ENCODE assay signal across 26 cellular contexts in the genomic region with DNA sequence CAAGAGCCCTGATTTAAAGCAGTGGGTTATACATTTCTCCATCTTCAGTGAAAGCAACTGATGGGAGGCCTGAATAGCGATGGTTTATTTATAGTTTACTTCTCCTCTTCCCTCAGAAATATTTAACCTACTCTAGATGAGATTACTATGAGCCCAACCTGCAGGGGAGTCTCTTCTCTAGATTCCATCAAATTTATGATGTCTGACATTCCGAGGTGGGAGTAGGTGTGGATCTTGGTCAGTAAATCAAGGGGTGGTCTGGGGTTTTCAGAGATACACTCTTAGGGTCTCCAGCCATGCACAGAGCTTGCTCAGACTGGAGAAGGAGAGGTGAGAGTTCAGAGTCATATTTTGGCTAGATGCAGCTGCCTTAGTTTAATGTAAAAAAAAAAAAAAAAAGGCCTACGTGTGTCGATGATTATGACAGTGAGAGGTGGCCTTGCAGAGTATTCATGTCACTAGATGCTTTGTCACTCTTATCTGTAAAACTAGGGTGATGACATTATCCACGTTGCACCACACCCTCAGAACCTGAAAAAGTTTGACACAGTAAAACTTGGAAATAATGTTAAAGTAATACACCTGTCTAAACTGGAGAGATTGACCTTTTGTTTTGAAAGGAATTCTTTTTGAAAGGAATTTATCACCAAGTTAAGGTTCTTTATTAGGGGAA.
"Had no signal": no experiment of that assay in that cellular context is flagged by ENCODE, and none has a peak within 500 bp of the region (broad histone marks: within the 10 kb centered on the region; RNA-seq: fewer than 3 reads in every experiment).

No MANE protein-coding gene starts in this region.

- H3K9ac ChIP-seq: neural progenitor cell, parathyroid adenoma had no signal

- H3K36me3 ChIP-seq: neutrophil, right lobe of liver had no signal

- H3K27ac Mint-ChIP-seq: naive thymus-derived CD8-positive, alpha-beta T cell; nephron progenitor cell; neural progenitor cell; stimulated activated effector memory CD8-positive, alpha-beta T cell treated with anti-CD3 and anti-CD28 coated beads, Interleukin-12 subunit alpha, Interleukin-12 subunit beta, amount 100 ng/mL, for 72 hours; stimulated activated naive CD8-positive, alpha-beta T cell treated with anti-CD3 and anti-CD28 coated beads, Interleukin-15, Interleukin-2, amounts not matched to agents 100 ng/mL and 50 ng/mL, for 24 hours had no signal

- H3K9me3 ChIP-seq: heart right ventricle, left lung, lower lobe of right lung, neutrophil, psoas muscle, right lobe of liver, tibial nerve, upper lobe of left lung, vagina had no signal

- H3K4me2 ChIP-seq: hepatocyte, neural progenitor cell had no signal

- H3K79me2 ChIP-seq: hepatocyte, parathyroid adenoma had no signal

- H3K27ac ChIP-seq: heart right ventricle, hepatocyte, left lung, lower lobe of right lung, neural progenitor cell, neutrophil, parathyroid adenoma, psoas muscle, right lobe of liver, tibial nerve, upper lobe of left lung, vagina had no signal

- H3K27me3 Mint-ChIP-seq: naive thymus-derived CD8-positive, alpha-beta T cell; stimulated activated naive CD8-positive, alpha-beta T cell treated with anti-CD3 and anti-CD28 coated beads, Interleukin-15, Interleukin-2, amounts not matched to agents 100 ng/mL and 50 ng/mL, for 24 hours had no signal

- H3K27me3 ChIP-seq: heart right ventricle, hepatocyte, left lung, neural progenitor cell, neutrophil, right lobe of liver, tibial nerve, upper lobe of left lung, vagina had no signal

- H3K4me3 ChIP-seq: heart right ventricle, hepatocyte, left lung, lower lobe of right lung, neural progenitor cell, psoas muscle, right lobe of liver, tibial nerve, upper lobe of left lung, vagina had no signal

- ATAC-seq: heart right ventricle; left cardiac atrium; left lung; lower lobe of right lung; naive thymus-derived CD8-positive, alpha-beta T cell; psoas muscle; right lobe of liver; stimulated activated effector memory CD8-positive, alpha-beta T cell treated with anti-CD3 and anti-CD28 coated beads, Interleukin-12 subunit alpha, Interleukin-12 subunit beta, amount 100 ng/mL, for 72 hours had no signal

- DNase-seq: heart right ventricle; islet precursor cell; left cardiac atrium; left lung; lower lobe of right lung; mammary epithelial cell; mesenchymal stem cell; naive thymus-derived CD8-positive, alpha-beta T cell; nephron progenitor cell; occipital lobe; psoas muscle; right lobe of liver; stimulated activated CD4-positive, alpha-beta T cell treated with anti-CD3 and anti-CD28 coated beads, Interleukin-12 subunit alpha, Interleukin-12 subunit beta, amount 100 ng/mL, for 4 hours; stimulated activated CD4-positive, alpha-beta T cell treated with anti-CD3 and anti-CD28 coated beads, Interleukin-15, amount 100 ng/mL, for 24 hours; stimulated activated CD4-positive, alpha-beta T cell treated with anti-CD3 and anti-CD28 coated beads, Interleukin-2, amount 100 ng/mL, for 24 hours; stimulated activated CD4-positive, alpha-beta T cell treated with anti-CD3 and anti-CD28 coated beads, Interleukin-4, amount 100 ng/mL, for 1 hour; stimulated activated naive CD4-positive, alpha-beta T cell; upper lobe of left lung had no signal

- H3K4me1 ChIP-seq: left lung, lower lobe of right lung, parathyroid adenoma, right lobe of liver, tibial nerve, upper lobe of left lung had no signal

- H3K9me3 Mint-ChIP-seq: naive thymus-derived CD8-positive, alpha-beta T cell; nephron progenitor cell; neural progenitor cell; stimulated activated effector memory CD8-positive, alpha-beta T cell treated with anti-CD3 and anti-CD28 coated beads, Interleukin-12 subunit alpha, Interleukin-12 subunit beta, amount 100 ng/mL, for 72 hours; stimulated activated naive CD8-positive, alpha-beta T cell treated with anti-CD3 and anti-CD28 coated beads, Interleukin-15, Interleukin-2, amounts not matched to agents 100 ng/mL and 50 ng/mL, for 24 hours had no signal

- H3K4me3 Mint-ChIP-seq: naive thymus-derived CD8-positive, alpha-beta T cell; neural progenitor cell; stimulated activated effector memory CD8-positive, alpha-beta T cell treated with anti-CD3 and anti-CD28 coated beads, Interleukin-12 subunit alpha, Interleukin-12 subunit beta, amount 100 ng/mL, for 72 hours; stimulated activated naive CD8-positive, alpha-beta T cell treated with anti-CD3 and anti-CD28 coated beads, Interleukin-15, Interleukin-2, amounts not matched to agents 100 ng/mL and 50 ng/mL, for 24 hours had no signal

- H2AFZ ChIP-seq: hepatocyte, neural progenitor cell, parathyroid adenoma had no signal
